16 cellular contexts compared by ENCODE assay signal in the genomic region with DNA sequence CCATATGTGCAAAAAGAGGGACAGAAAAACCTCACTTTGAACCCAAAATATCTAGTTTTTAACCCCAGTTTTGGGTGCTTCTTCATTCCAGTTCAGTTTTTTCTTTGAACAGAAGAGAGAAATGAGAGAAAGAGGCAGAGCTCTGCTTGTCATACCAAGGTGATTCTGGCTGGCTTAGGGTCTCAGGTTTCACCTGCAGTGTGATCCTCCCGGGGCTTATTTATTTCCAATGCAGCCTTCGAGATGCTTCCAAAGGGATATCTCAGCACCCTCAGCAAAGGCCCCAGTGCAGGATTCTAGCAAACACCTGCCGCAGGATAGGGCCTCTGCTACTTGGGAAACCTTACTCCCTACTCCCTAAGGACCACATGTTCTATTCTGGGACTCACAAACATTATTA.
A peak's percentile ranks its signal among the peaks of the same experiment; 100 is the strongest.
DNase-seq lines count a peak whose midpoint lies in the region; ATAC-seq and TF ChIP-seq lines count a peak whose summit lies in the region.
"Had no signal": no experiment of that assay in that cellular context is flagged by ENCODE, and none has a peak within 500 bp of the region (broad histone marks: within the 10 kb centered on the region; RNA-seq: fewer than 3 reads in every experiment).

No MANE protein-coding gene starts in this region.

- peak overlapping the region; percentile 52 for H3K4me2 ChIP-seq in trophoblast cell (ENCODE audit: low read length)

- no peak overlapping the region for H3K9ac ChIP-seq in trophoblast cell (ENCODE audit: low read length)

- H2AFZ ChIP-seq in trophoblast cell (ENCODE audit: insufficient read depth, low read length, poor library complexity), result no peak overlapping the region

- no peak overlapping the region for H3K18ac ChIP-seq in trophoblast cell (ENCODE audit: low read length)

- DNase-seq in H7 (peak; percentile 64), NCI-H2171 (lab: John Stamatoyannopoulos, UW) (peak; percentile 30), iPS-NIHi11 (ENCODE audit: low spot score) (peak; percentile 52), trophoblast cell (no peak), chondrocyte (ENCODE audit: low spot score) (no peak), mucosa of descending colon (no peak)
- DNase-seq: CD4-positive, alpha-beta T cell; DND-41; MV-4-11; NCI-H1436; NCI-H2029 treated with DMSO at 0.1 percent for 48 hours; NCI-H226 had no signal

- no peak overlapping the region for H3K4ac ChIP-seq in trophoblast cell (ENCODE audit: low read depth, low read length)

- H3K9me3 Mint-ChIP-seq in chondrocyte (ENCODE audit: low read depth), result no peaks in the 10 kb centered on the region
- H3K9me3 Mint-ChIP-seq: CD4-positive, alpha-beta T cell had no signal

- peaks cover 21% of the 10 kb centered on the region for H3K27me3 ChIP-seq in H7 (ENCODE audit: control insufficient read depth, insufficient read depth, low read length)
- no peaks in the 10 kb centered on the region for H3K27me3 ChIP-seq in trophoblast cell (ENCODE audit: insufficient read depth, low read length)

- H2BK5ac ChIP-seq in trophoblast cell (ENCODE audit: low read depth, low read length, poor library complexity), result peak overlapping the region; percentile 80

- H2BK12ac ChIP-seq in trophoblast cell (ENCODE audit: low read length), result peak overlapping the region; percentile 77

- no peak overlapping the region for H3K27ac Mint-ChIP-seq in chondrocyte (ENCODE audit: unreplicated experiment)
- H3K27ac Mint-ChIP-seq: B cell; CD4-positive, alpha-beta T cell had no signal

- H3K9me3 ChIP-seq in trophoblast cell (ENCODE audit: insufficient read depth, low read depth, low read length) (peaks cover 5% of the 10 kb centered on the region), mucosa of descending colon (no peaks in the 10 kb centered on the region)

- no peak overlapping the region for H3K4me3 Mint-ChIP-seq in chondrocyte (ENCODE audit: unreplicated experiment)
- H3K4me3 Mint-ChIP-seq: B cell; CD4-positive, alpha-beta T cell had no signal

- no peaks in the 10 kb centered on the region for H3K79me2 ChIP-seq in trophoblast cell (ENCODE audit: control insufficient read depth, insufficient read depth, low read length, poor library complexity)

- H3K23ac ChIP-seq in trophoblast cell (ENCODE audit: low read length), result no peak overlapping the region

- TF ChIP-seq CTCF in chondrocyte (IDR thresholded peaks at IDR 0.05), result no peak
- TF ChIP-seq CTCF in mucosa of descending colon (IDR thresholded peaks at IDR 0.05), result no peak

- intact Hi-C loops in mucosa of descending colon (cut with DNase I, micrococcal nuclease), result no loop called here

- H2BK120ac ChIP-seq in trophoblast cell (ENCODE audit: insufficient read depth, low read length, poor library complexity), result no peak overlapping the region

- H3K4me3 ChIP-seq in H7 (ENCODE audit: insufficient read depth, low read depth, low read length), result no peak overlapping the region
- H3K4me3 ChIP-seq in trophoblast cell (ENCODE audit: low read depth, low read length), result no peak overlapping the region
- H3K4me3 ChIP-seq in mucosa of descending colon, result no peak overlapping the region
- H3K4me3 ChIP-seq: SK-N-MC had no signal

- H3K4me1 ChIP-seq in trophoblast cell (ENCODE audit: control insufficient read depth in 1 of 2, insufficient read depth in 2 of 2, low read length in 2 of 2), result peaks cover 25 to 39% of the 10 kb centered on the region in 2 experiments
- H3K4me1 ChIP-seq in mucosa of descending colon (ENCODE audit: low read depth), result peaks cover 16% of the 10 kb centered on the region

- peaks cover 30% of the 10 kb centered on the region for H3K27me3 Mint-ChIP-seq in chondrocyte (ENCODE audit: low read depth)

- H3K36me3 Mint-ChIP-seq in chondrocyte (ENCODE audit: low read depth), result no peaks in the 10 kb centered on the region

- peak overlapping the region; percentile 59 for H3K27ac ChIP-seq in trophoblast cell (ENCODE audit: low read depth, low read length)
- H3K27ac ChIP-seq: SK-N-MC had no signal

- no peak overlapping the region for H4K8ac ChIP-seq in trophoblast cell (ENCODE audit: low read depth, low read length)

- peaks cover 4% of the 10 kb centered on the region for H3K4me1 Mint-ChIP-seq in chondrocyte (ENCODE audit: low read depth)

- H4K12ac ChIP-seq in trophoblast cell (ENCODE audit: low read depth, low read length), result no peak overlapping the region

- WGBS in trophoblast cell (ENCODE audit: extremely low coverage, insufficient coverage, insufficient read length), result no CpG with 5 or more reads among the region's 3 CpGs

- H2AK5ac ChIP-seq in trophoblast cell (ENCODE audit: low read length), result no peak overlapping the region

- H3K36me3 ChIP-seq in H7 (replicated peaks; ENCODE audit: control insufficient read depth, insufficient read depth, low read length) (no peaks in the 10 kb centered on the region), trophoblast cell (ENCODE audit: control insufficient read depth in 1 of 2, insufficient read depth in 2 of 2, low read length in 2 of 2) (no peaks in the 10 kb centered on the region), mucosa of descending colon (ENCODE audit: low read depth) (no peaks in the 10 kb centered on the region)

- no peak overlapping the region for H3K14ac ChIP-seq in trophoblast cell (ENCODE audit: low read length)

- no peak overlapping the region for H4K91ac ChIP-seq in trophoblast cell (ENCODE audit: low read depth, low read length)

- ATAC-seq in mucosa of descending colon (no peak), HG03025 (IDR thresholded peaks at IDR 0.05; ENCODE audit: low FRiP score, unreplicated experiment) (no peak)
- ATAC-seq: Right ventricle myocardium inferior had no signal

- H3K79me1 ChIP-seq in trophoblast cell (ENCODE audit: low read length), result peaks cover 8% of the 10 kb centered on the region

Comparison
In these comparisons a context has a peak if more than half of its experiments do, and no peak if none do; other contexts are left out.
1. DNase-seq: peak in H7 (single experiment), NCI-H2171 (single experiment) and iPS-NIHi11 (single experiment); none in trophoblast cell (0 of 2), chondrocyte (single experiment) and mucosa of descending colon (0 of 3).